Comparison of ENCODE assay signal across 8 cellular contexts in the genomic region with DNA sequence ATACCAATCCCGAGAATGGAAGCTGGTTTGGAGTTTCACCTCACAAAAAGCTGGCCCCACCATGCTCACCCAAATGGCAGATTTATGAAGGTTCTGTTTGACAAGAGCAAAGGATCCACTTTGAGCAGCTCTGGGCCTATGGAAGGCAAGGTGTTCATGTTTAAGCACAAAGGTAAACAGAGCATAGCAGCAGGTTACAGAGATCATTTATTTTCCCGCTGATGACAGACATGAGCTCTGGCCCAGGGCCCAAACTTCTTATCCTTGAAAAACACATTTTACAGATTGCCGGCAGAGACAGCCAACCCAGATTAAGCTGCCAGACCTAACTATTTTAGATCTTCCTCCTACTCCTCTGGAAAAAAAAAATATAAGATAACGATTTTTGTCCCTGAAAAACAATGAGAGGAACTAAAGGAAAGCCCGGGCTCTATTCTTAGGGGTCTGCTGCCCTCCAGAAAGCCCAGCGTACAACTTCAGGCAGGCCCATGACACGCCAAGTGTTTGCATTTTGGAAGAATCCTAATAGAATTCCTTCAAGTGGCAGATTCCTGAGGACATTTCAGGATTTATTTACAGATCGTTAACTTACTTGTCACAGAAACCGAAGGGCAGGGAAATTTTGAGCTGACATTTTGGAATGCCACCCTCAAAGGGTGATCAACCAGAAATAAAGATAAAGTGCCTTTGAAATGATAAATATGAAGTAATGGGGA. TPM values are rescaled to one million over a fixed set of nuclear protein-coding genes. Genes with fewer than 3 reads are reported as not detected.
A peak's percentile ranks its signal among the peaks of the same experiment; 100 is the strongest.
DNase-seq lines count a peak whose midpoint lies in the region; ATAC-seq and TF ChIP-seq lines count a peak whose summit lies in the region.

No MANE protein-coding gene starts in this region.

- H3K36me3 Mint-ChIP-seq in activated T-cell treated with anti-CD3 and anti-CD28 coated beads, Interleukin-2, amount 50 U/mL, for 24 hours (ENCODE audit: low read depth), result no peaks in the 10 kb centered on the region
- no peaks in the 10 kb centered on the region for H3K36me3 Mint-ChIP-seq in brain
- H3K36me3 Mint-ChIP-seq in naive thymus-derived CD4-positive, alpha-beta T cell, result no peaks in the 10 kb centered on the region

- H3K27me3 ChIP-seq in naive thymus-derived CD4-positive, alpha-beta T cell (ENCODE audit: control insufficient read depth in 2 of 2, insufficient read depth in 2 of 2, low read length in 2 of 2), result no peaks in the 10 kb centered on the region

- intact Hi-C loops in naive thymus-derived CD4-positive, alpha-beta T cell (cut with micrococcal nuclease), result loop anchor here (1.0 to 10.0 kb wide), 11 partner anchors 8 to 1096 kb away; a partner anchor contains a TSS

- H3K9me3 ChIP-seq in naive thymus-derived CD4-positive, alpha-beta T cell (ENCODE audit: control insufficient read depth in 2 of 3, low read length in 3 of 3), result no peaks in the 10 kb centered on the region

- peak; percentile 6 for ATAC-seq in naive thymus-derived CD4-positive, alpha-beta T cell
- no peak for ATAC-seq in HG03135 (IDR thresholded peaks at IDR 0.05; ENCODE audit: unreplicated experiment)

- no peak for DNase-seq in activated T-cell treated with anti-CD3 and anti-CD28 coated beads, Interleukin-2, amount 50 U/mL, for 24 hours
- no peak for DNase-seq in activated T-cell treated with anti-CD3 and anti-CD28 coated beads, Interleukin-2, amount 50 U/mL, for 1 hour
- peak; percentile 84 for DNase-seq in NCI-H2171 (lab: John Stamatoyannopoulos, UW)
- DNase-seq in naive thymus-derived CD4-positive, alpha-beta T cell, result no peak
- no peak for DNase-seq in KG1 (lab: John Stamatoyannopoulos, UW)
- DNase-seq in NCI-H2227 treated with DMSO at 0.1 percent for 48 hours (lab: John Stamatoyannopoulos, UW), result no peak

- POLR2A ChIA-PET in naive thymus-derived CD4-positive, alpha-beta T cell (lab: Charles Lee), result interaction anchor here (0.6 to 9.0 kb wide), 22 partner anchors 9 to 1096 kb away, joined by 3 to 143 read pairs (median 4); a partner anchor contains a TSS

- H3K36me3 ChIP-seq in naive thymus-derived CD4-positive, alpha-beta T cell (ENCODE audit: control insufficient read depth in 2 of 3, insufficient read depth in 3 of 3, low read length in 3 of 3), result no peaks in the 10 kb centered on the region

- peaks cover 31 to 49% of the 10 kb centered on the region in 2 donors for H3K4me1 ChIP-seq in naive thymus-derived CD4-positive, alpha-beta T cell (ENCODE audit: control insufficient read depth in 2 of 2, insufficient read depth in 2 of 2, low read length in 2 of 2)

- peak overlapping the region; percentile 93 for H3K27ac Mint-ChIP-seq in activated T-cell treated with anti-CD3 and anti-CD28 coated beads, Interleukin-2, amount 50 U/mL, for 24 hours
- peak overlapping the region in 4 of 5 experiments; percentile 38 to 93 (median 65) for H3K27ac Mint-ChIP-seq in brain
- H3K27ac Mint-ChIP-seq in naive thymus-derived CD4-positive, alpha-beta T cell, result peak overlapping the region; percentile 93 to 99 (median 97)

- H3K4me1 Mint-ChIP-seq in activated T-cell treated with anti-CD3 and anti-CD28 coated beads, Interleukin-2, amount 50 U/mL, for 24 hours (ENCODE audit: low read depth), result peaks cover 49% of the 10 kb centered on the region
- peaks cover 49% of the 10 kb centered on the region for H3K4me1 Mint-ChIP-seq in brain
- H3K4me1 Mint-ChIP-seq in naive thymus-derived CD4-positive, alpha-beta T cell, result peaks cover 38 to 82% (median 69%) of the 10 kb centered on the region in 7 donors

- CTCF ChIA-PET in naive thymus-derived CD4-positive, alpha-beta T cell (lab: Charles Lee), result interaction anchor here (0.8 to 4.9 kb wide), 14 partner anchors 12 to 310 kb away, joined by 3 to 33 read pairs (median 5); a partner anchor contains a TSS

- peak overlapping the region; percentile 70 for H3K4me3 ChIP-seq in naive thymus-derived CD4-positive, alpha-beta T cell (ENCODE audit: low read length)

- H3K9me3 Mint-ChIP-seq in activated T-cell treated with anti-CD3 and anti-CD28 coated beads, Interleukin-2, amount 50 U/mL, for 24 hours, result no peaks in the 10 kb centered on the region
- peaks cover 0 to 2% (median 0%) of the 10 kb centered on the region in 5 experiments for H3K9me3 Mint-ChIP-seq in brain
- no peaks in the 10 kb centered on the region for H3K9me3 Mint-ChIP-seq in naive thymus-derived CD4-positive, alpha-beta T cell

- peak overlapping the region; percentile 63 for H3K4me3 Mint-ChIP-seq in activated T-cell treated with anti-CD3 and anti-CD28 coated beads, Interleukin-2, amount 50 U/mL, for 24 hours
- H3K4me3 Mint-ChIP-seq in brain, result peak overlapping the region in 2 of 5 experiments; percentile 39 to 46
- H3K4me3 Mint-ChIP-seq in naive thymus-derived CD4-positive, alpha-beta T cell, result peak overlapping the region; percentile 74 to 84 (median 79)

- H3K27ac ChIP-seq in naive thymus-derived CD4-positive, alpha-beta T cell (ENCODE audit: low read depth, low read length), result peak overlapping the region; percentile 80

- TF ChIP-seq CTCF in brain (conservative IDR thresholded peaks at IDR 0.05), result no peak

- H3K27me3 Mint-ChIP-seq in activated T-cell treated with anti-CD3 and anti-CD28 coated beads, Interleukin-2, amount 50 U/mL, for 24 hours, result no peaks in the 10 kb centered on the region
- no peaks in the 10 kb centered on the region for H3K27me3 Mint-ChIP-seq in brain
- H3K27me3 Mint-ChIP-seq in naive thymus-derived CD4-positive, alpha-beta T cell, result no peaks in the 10 kb centered on the region

RNA-seq across cellular contexts. Expression of a gene that starts 40.0 kb away (rescaled TPM):
- 51.0 TPM for polyA plus RNA-seq in brain (ENCODE audit: insufficient read depth, low read depth, low replicate concordance)
- 10 to 100 TPM; 37.5 to 54.0 (median 46.6) TPM for total RNA-seq in naive thymus-derived CD4-positive, alpha-beta T cell
- polyA plus RNA-seq in naive thymus-derived CD4-positive, alpha-beta T cell, result 100 to 1,000 TPM in 1 of 2 donors, 10 to 100 TPM in 1; 80.6 to 106 TPM
